Comparison of ENCODE assay signal across 8 cellular contexts in genomic region chr6:129491436-129491835, GRCh38.
DNase-seq lines count a peak whose midpoint lies in the region; ATAC-seq, FAIRE-seq and TF ChIP-seq lines count a peak whose summit lies in the region.

No MANE protein-coding gene starts in this region.

- no peaks in the 10 kb centered on the region for H3K9me3 ChIP-seq in K562 (replicated peaks; ENCODE audit: control insufficient read depth, insufficient read depth, low read depth, low read length)
- H3K9me3 ChIP-seq in osteoblast (ENCODE audit: low read depth, low read length), result no peaks in the 10 kb centered on the region

- peak overlapping the region; percentile 90 for H2AFZ ChIP-seq in K562 (ENCODE audit: low read depth, low read length)
- H2AFZ ChIP-seq in osteoblast (ENCODE audit: low read length), result no peak overlapping the region

- DNase-seq in K562 (ENCODE audit: extremely low read depth in 1 of 4, low spot score in 3 of 4) (no peak), osteoblast (ENCODE audit: insufficient read length, low spot score, missing footprints) (peak; percentile 17), NCI-H69 (lab: John Stamatoyannopoulos, UW) (no peak), NCI-H226 (no peak), NCI-H2171 (lab: John Stamatoyannopoulos, UW) (no peak)

- H3K9me1 ChIP-seq in K562 (ENCODE audit: control insufficient read depth, insufficient read depth, low read length), result no peaks in the 10 kb centered on the region

- H4K20me1 ChIP-seq in K562 (replicated peaks; ENCODE audit: control insufficient read depth, insufficient read depth, low read length) (no peaks in the 10 kb centered on the region), osteoblast (ENCODE audit: insufficient read depth, low read length) (no peaks in the 10 kb centered on the region)

- H3K79me2 ChIP-seq in K562 (ENCODE audit: control insufficient read depth, insufficient read depth, low read length) (no peaks in the 10 kb centered on the region), osteoblast (ENCODE audit: insufficient read depth, low read length) (no peaks in the 10 kb centered on the region)

- peaks cover 0 to 10% of the 10 kb centered on the region in 2 experiments; a peak in 3 of 5 replicates for H3K4me1 ChIP-seq in K562 (replicated peaks in 1 of 2; ENCODE audit: control insufficient read depth in 2 of 2, insufficient read depth in 2 of 2, low read length in 2 of 2)
- H3K4me1 ChIP-seq in osteoblast (ENCODE audit: insufficient read depth, low read length), result peaks cover 50% of the 10 kb centered on the region

- no peak for FAIRE-seq in K562 (lab: Jason Lieb, UNC)

- WGBS in K562 (ENCODE audit: insufficient coverage, low coverage, missing lambda C conversion rate), result 79% methylated on average over 6 of the region's 6 CpGs

- ATAC-seq in GM18511 (IDR thresholded peaks at IDR 0.05; ENCODE audit: unreplicated experiment) (peak; percentile 6), HG03159 (IDR thresholded peaks at IDR 0.05; ENCODE audit: unreplicated experiment) (peak; percentile 3), K562 (peak; percentile 29; the same call in 1 of the 3 replicates), HG03442 (IDR thresholded peaks at IDR 0.05; ENCODE audit: unreplicated experiment) (no peak)

- H3K4me2 ChIP-seq in K562 (ENCODE audit: insufficient read depth, low read length), result peak overlapping the region; percentile 62; the same call in 1 of the 2 replicates
- peak overlapping the region; percentile 97 for H3K4me2 ChIP-seq in osteoblast (ENCODE audit: insufficient read depth, low read length)

- H3K27me3 ChIP-seq in K562 (ENCODE audit: control insufficient read depth in 2 of 2, insufficient read depth in 2 of 2, low read length in 2 of 2) (no peaks in the 10 kb centered on the region), osteoblast (ENCODE audit: insufficient read depth, low read length) (no peaks in the 10 kb centered on the region)

- TF ChIP-seq EP300 in K562 (IDR thresholded peaks at IDR 0.05; ENCODE audit: low read length), result no peak

- H3K9ac ChIP-seq in K562 (ENCODE audit: insufficient read depth in 1 of 2, low read depth in 2 of 2, low read length in 2 of 2), result no peak overlapping the region

- TF ChIP-seq RAD21 in K562 (CRISPR knock-in tag; conservative IDR thresholded peaks at IDR 0.05 in 1 of 2, IDR thresholded peaks at IDR 0.05 in 1 of 2), result no peak

- CTCF ChIA-PET in K562 (lab: Yijun Ruan, JAX; ENCODE audit: low intra/inter-chr PET ratio), result no interaction called here

- intact Hi-C loops in K562 (cut with micrococcal nuclease), result no loop called here

- POLR2A ChIA-PET in K562 (lab: Yijun Ruan, JAX), result interaction anchor here (0.6 to 1.2 kb wide), 3 partner anchors 9 to 85 kb away, joined by 4 to 6 read pairs (median 4); no protein-coding TSS in a partner anchor

- H3K27ac ChIP-seq in K562 (ENCODE audit: extremely low read depth, low read depth, low read length) (peak overlapping the region; percentile 72; the same call in 2 of the 3 replicates), osteoblast (ENCODE audit: low read depth, low read length) (peak overlapping the region; percentile 100)

- TF ChIP-seq POLR2A in K562 (conservative IDR thresholded peaks at IDR 0.05), result no peak

- no TSS peak for BruUV-seq in K562 (replicated peaks; lab: Mats Ljungman, UMichigan)

- H3K4me3 ChIP-seq in K562, result no peak overlapping the region
- peak overlapping the region; percentile 0 for H3K4me3 ChIP-seq in osteoblast (ENCODE audit: insufficient read depth, low read length)

- in situ Hi-C loops in K562 (cut with MboI), result loop anchor here (10.0 kb wide), 1 partner anchor 533 kb away; no protein-coding TSS in a partner anchor

- no peaks in the 10 kb centered on the region for H3K36me3 ChIP-seq in K562 (ENCODE audit: control insufficient read depth, insufficient read depth, low read length)
- H3K36me3 ChIP-seq in osteoblast (ENCODE audit: insufficient read depth, low read length), result no peaks in the 10 kb centered on the region

- TF ChIP-seq CTCF in K562 (IDR thresholded peaks at IDR 0.05 in 2 of 3, conservative IDR thresholded peaks at IDR 0.05 in 1 of 3; ENCODE audit: insufficient read depth in 2 of 3, low read depth in 1 of 3, low read length in 3 of 3) (no peak), osteoblast (IDR thresholded peaks at IDR 0.05; ENCODE audit: extremely low read depth, low read depth, low read length) (no peak)

TF ChIP-seq in K562, 482 proteins besides CTCF, POLR2A, EP300 and RAD21:
- no peak for TF ChIP-seq IRF2 (CRISPR knock-in tag; IDR thresholded peaks at IDR 0.05)
- 0 out of 2 replicates have a peak, but pooled peaks have one; percentile 28 for TF ChIP-seq ZNF589 (CRISPR knock-in tag; IDR thresholded peaks at IDR 0.05; ENCODE audit: low read depth)
